In the genomic region with DNA sequence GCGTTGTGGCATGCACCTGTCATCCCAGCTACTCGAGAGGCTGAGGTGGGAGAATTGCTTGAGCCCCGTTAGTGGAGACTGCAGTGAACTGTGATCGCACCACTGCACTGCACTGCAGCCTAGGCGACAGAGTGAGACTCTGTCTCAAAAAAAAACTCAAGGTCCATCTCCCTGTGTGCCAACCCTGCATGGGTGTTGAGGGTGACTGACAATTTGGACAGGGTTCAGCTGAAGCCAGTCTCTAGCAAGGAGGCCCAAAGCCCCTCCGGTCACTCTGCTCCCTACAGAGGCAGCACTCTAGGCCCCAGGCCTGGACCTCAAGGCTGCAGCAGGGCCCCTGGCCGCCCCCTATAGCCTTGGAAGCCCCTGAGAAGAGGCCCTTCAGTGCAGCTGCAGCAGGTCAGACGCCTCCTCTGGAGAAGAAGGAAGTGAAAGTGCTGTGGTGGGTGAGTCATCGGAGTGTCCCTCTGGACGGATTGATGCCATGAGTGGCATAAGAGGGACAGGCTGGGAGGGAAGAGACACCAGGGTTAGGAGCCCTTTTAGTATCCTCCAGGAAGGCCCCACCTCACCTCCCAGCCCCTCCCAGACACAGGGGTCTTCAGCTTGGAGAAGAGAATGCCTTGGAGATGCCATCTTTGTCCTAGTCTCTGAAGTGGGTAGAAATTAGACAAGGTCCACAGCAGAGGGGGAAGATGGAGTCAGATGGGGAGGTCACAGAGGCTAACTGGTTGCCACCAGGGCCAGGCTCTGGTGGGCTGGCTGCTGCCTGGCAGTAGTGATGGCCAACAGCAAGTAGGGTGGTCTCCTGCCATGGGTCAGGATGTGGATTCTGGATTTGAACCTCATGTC, we compare ENCODE assay signal across 8 cellular contexts. TPM values are rescaled to one million over a fixed set of nuclear protein-coding genes. Genes with fewer than 3 reads are reported as not detected.
DNase-seq lines count a peak whose midpoint lies in the region; ATAC-seq and TF ChIP-seq lines count a peak whose summit lies in the region.

No MANE protein-coding gene starts in this region.

- no peak overlapping the region for H2AFZ ChIP-seq in SU-DHL-6 (ENCODE audit: low read depth, low read length, severe bottlenecking)

- no peaks in the 10 kb centered on the region for H3K27me3 Mint-ChIP-seq in CD4-positive, alpha-beta memory T cell
- no peaks in the 10 kb centered on the region for H3K27me3 Mint-ChIP-seq in CD8-positive, alpha-beta memory T cell

- TF ChIP-seq CTCF in SU-DHL-6 (IDR thresholded peaks at IDR 0.05; ENCODE audit: insufficient read depth, low read length, poor library complexity, severe bottlenecking), result peak; percentile 11
- TF ChIP-seq CTCF in epithelial cell of proximal tubule (conservative IDR thresholded peaks at IDR 0.05; ENCODE audit: low read depth, low read length), result peak; percentile 10

- H3K27ac ChIP-seq in SU-DHL-6 (ENCODE audit: low read depth, low read length), result peak overlapping the region; percentile 97
- no peak overlapping the region for H3K27ac ChIP-seq in CD4-positive, alpha-beta memory T cell (ENCODE audit: low read depth, low read length)
- H3K27ac ChIP-seq in CD8-positive, alpha-beta memory T cell (ENCODE audit: low read depth, low read length), result no peak overlapping the region

- intact Hi-C loops in CD4-positive, alpha-beta memory T cell (cut with micrococcal nuclease), result no loop called here

- no peaks in the 10 kb centered on the region for H3K36me3 Mint-ChIP-seq in CD4-positive, alpha-beta memory T cell
- no peaks in the 10 kb centered on the region for H3K36me3 Mint-ChIP-seq in CD8-positive, alpha-beta memory T cell

- H3K4me3 ChIP-seq in SU-DHL-6 (ENCODE audit: insufficient read depth, low read length, poor library complexity, severe bottlenecking) (no peak overlapping the region), epithelial cell of proximal tubule (ENCODE audit: low read depth, low read length) (no peak overlapping the region)
- no peak overlapping the region for H3K4me3 ChIP-seq in CD4-positive, alpha-beta memory T cell (ENCODE audit: low read length in 2 of 2)
- no peak overlapping the region for H3K4me3 ChIP-seq in CD8-positive, alpha-beta memory T cell (ENCODE audit: low read length)

- H3K9ac ChIP-seq in SU-DHL-6 (ENCODE audit: low read length), result peak overlapping the region; percentile 61

- H3K9me3 ChIP-seq in SU-DHL-6 (ENCODE audit: insufficient read depth, low read length), result no peaks in the 10 kb centered on the region
- H3K9me3 ChIP-seq in CD4-positive, alpha-beta memory T cell (ENCODE audit: control insufficient read depth in 1 of 2, low read length in 2 of 2), result no peaks in the 10 kb centered on the region
- no peaks in the 10 kb centered on the region for H3K9me3 ChIP-seq in CD8-positive, alpha-beta memory T cell (ENCODE audit: low read length)

- POLR2A ChIA-PET in CD4-positive, alpha-beta memory T cell (lab: Charles Lee; ENCODE audit: partially characterized antibody), result interaction anchor here (1.1 to 2.4 kb wide), 2 partner anchors 17 to 20 kb away, joined by 3 to 7 read pairs; no protein-coding TSS in a partner anchor
- POLR2A ChIA-PET in CD8-positive, alpha-beta memory T cell (lab: Charles Lee), result no interaction called here

- H3K4me1 ChIP-seq in CD4-positive, alpha-beta memory T cell (ENCODE audit: insufficient read depth, low read length), result peaks cover 56% of the 10 kb centered on the region
- H3K4me1 ChIP-seq in CD8-positive, alpha-beta memory T cell (ENCODE audit: insufficient read depth, low read length), result peaks cover 56% of the 10 kb centered on the region

- no peaks in the 10 kb centered on the region for H3K9me3 Mint-ChIP-seq in CD4-positive, alpha-beta memory T cell
- no peaks in the 10 kb centered on the region for H3K9me3 Mint-ChIP-seq in CD8-positive, alpha-beta memory T cell

- DNase-seq in Daoy (ENCODE audit: low read depth) (peak; percentile 84), epithelial cell of proximal tubule (ENCODE audit: low read depth) (no peak), pons (ENCODE audit: low spot score) (peak; percentile 75)
- DNase-seq in CD4-positive, alpha-beta memory T cell, result no peak
- no peak for DNase-seq in CD8-positive, alpha-beta memory T cell

- no peaks in the 10 kb centered on the region for H3K9me2 ChIP-seq in SU-DHL-6 (replicated peaks; ENCODE audit: insufficient read depth, low read length)

- ATAC-seq in GM19467 (IDR thresholded peaks at IDR 0.05; ENCODE audit: unreplicated experiment) (peak; percentile 35), HG03460 (IDR thresholded peaks at IDR 0.05; ENCODE audit: unreplicated experiment) (peak; percentile 63)

- H3K27ac Mint-ChIP-seq in CD4-positive, alpha-beta memory T cell, result peak overlapping the region in 3 of 7 donors; percentile 24 to 27 (median 27)
- peak overlapping the region in 2 of 8 donors; percentile 70 to 73 for H3K27ac Mint-ChIP-seq in CD8-positive, alpha-beta memory T cell

- H3K27me3 ChIP-seq in SU-DHL-6 (ENCODE audit: low read length), result no peaks in the 10 kb centered on the region
- no peaks in the 10 kb centered on the region for H3K27me3 ChIP-seq in CD4-positive, alpha-beta memory T cell (ENCODE audit: insufficient read depth, low read length)
- H3K27me3 ChIP-seq in CD8-positive, alpha-beta memory T cell (ENCODE audit: insufficient read depth, low read length, poor library complexity, severe bottlenecking), result no peaks in the 10 kb centered on the region

- H3K79me2 ChIP-seq in SU-DHL-6 (ENCODE audit: insufficient read depth, low read length), result no peaks in the 10 kb centered on the region

- H4K20me1 ChIP-seq in SU-DHL-6 (ENCODE audit: low read depth, low read length), result no peaks in the 10 kb centered on the region

- CTCF ChIA-PET in CD4-positive, alpha-beta memory T cell (lab: Charles Lee; ENCODE audit: partially characterized antibody), result no interaction called here
- CTCF ChIA-PET in CD8-positive, alpha-beta memory T cell (lab: Charles Lee), result interaction anchor here (1.5 kb wide), 1 partner anchor 21 kb away, joined by 3 read pairs; no protein-coding TSS in a partner anchor

- peaks cover 40% of the 10 kb centered on the region for H3F3A ChIP-seq in SU-DHL-6 (ENCODE audit: insufficient read depth)

- H3K4me2 ChIP-seq in SU-DHL-6 (ENCODE audit: low read depth, low read length, poor library complexity, severe bottlenecking), result peak overlapping the region; percentile 68

- peaks cover 45 to 68% (median 56%) of the 10 kb centered on the region in 4 donors for H3K4me1 Mint-ChIP-seq in CD4-positive, alpha-beta memory T cell
- peaks cover 66 to 76% (median 74%) of the 10 kb centered on the region in 3 donors for H3K4me1 Mint-ChIP-seq in CD8-positive, alpha-beta memory T cell

- H3K4me3 Mint-ChIP-seq in CD4-positive, alpha-beta memory T cell, result peak overlapping the region in 3 of 8 donors; percentile 20 to 67 (median 50)
- H3K4me3 Mint-ChIP-seq in CD8-positive, alpha-beta memory T cell, result peak overlapping the region in 3 of 7 donors; percentile 10 to 72 (median 28)

- no peaks in the 10 kb centered on the region for H3K36me3 ChIP-seq in SU-DHL-6 (ENCODE audit: low read length)
- H3K36me3 ChIP-seq in CD4-positive, alpha-beta memory T cell (ENCODE audit: insufficient read depth, low read length), result no peaks in the 10 kb centered on the region
- no peaks in the 10 kb centered on the region for H3K36me3 ChIP-seq in CD8-positive, alpha-beta memory T cell (ENCODE audit: insufficient read depth, low read length)

RNA-seq across cellular contexts. Expression of gene NEK6, which starts 39.1 kb away (rescaled TPM):
- 40.6 and 41.9 TPM in 2 replicates for total RNA-seq in Daoy (2014; rRNA removed; shearing (Covaris generic))
- 23.5 and 38.0 TPM in 2 replicates for total RNA-seq in epithelial cell of proximal tubule
- total RNA-seq in CD4-positive, alpha-beta memory T cell, result 10 to 100 TPM in 1 of 2 experiments, 1 to 10 TPM in 1; 9.9 to 11.7 TPM
- polyA plus RNA-seq in CD4-positive, alpha-beta memory T cell, result 1 to 10 TPM; 3.8 to 7.1 TPM
- 10 to 100 TPM; 63.0 to 66.0 TPM for total RNA-seq in CD8-positive, alpha-beta memory T cell
- 9.5 TPM for polyA plus RNA-seq in CD8-positive, alpha-beta memory T cell

Comparison
In these comparisons a context has a peak if more than half of its experiments do, and no peak if none do; other contexts are left out.
1. DNase-seq: peak in Daoy (single experiment) and pons (single experiment); none in epithelial cell of proximal tubule (single experiment), CD4-positive, alpha-beta memory T cell (0 of 5) and CD8-positive, alpha-beta memory T cell (0 of 5).